Comparison of ENCODE assay signal across 1 cellular context in the genomic region with DNA sequence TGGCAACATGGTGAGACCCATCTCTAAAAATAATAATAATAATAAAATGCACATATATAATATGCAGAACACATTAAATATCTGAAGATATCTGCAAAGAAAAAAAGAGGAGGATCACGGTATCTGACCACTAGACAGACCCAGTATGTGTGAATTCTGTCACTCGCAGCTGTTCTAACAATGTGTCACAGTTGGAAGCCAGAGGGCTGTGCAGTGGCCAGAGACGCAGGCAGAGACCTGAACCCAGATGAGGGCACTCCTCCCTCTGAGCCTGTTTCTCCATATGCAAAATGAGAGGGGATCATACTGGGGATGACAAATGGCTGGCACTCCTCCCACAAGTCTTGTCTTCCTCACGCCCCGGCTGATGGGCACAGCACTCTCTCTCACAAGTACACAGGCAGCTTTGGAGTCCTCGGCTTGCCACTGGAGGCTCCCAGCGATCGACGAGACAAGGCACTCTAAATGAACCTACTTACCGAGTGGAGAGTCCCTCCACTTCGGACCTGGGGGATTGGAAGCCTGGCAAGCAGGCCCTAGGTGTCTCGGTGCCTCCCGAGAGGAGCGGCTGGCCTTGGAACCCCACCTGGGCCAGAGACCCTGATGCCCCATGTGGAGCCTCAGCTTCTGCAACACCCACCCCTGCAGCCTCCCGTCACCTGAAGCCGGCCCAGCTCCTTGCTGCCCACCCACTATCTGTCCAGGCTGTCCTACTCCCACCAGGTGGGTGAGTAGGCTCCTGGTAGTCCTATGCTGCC.
TF ChIP-seq lines count a peak whose summit lies in the region.

No MANE protein-coding gene starts in this region.

TF ChIP-seq in H1, 55 proteins besides CTCF, POLR2A, EP300 and RAD21:
- TF ChIP-seq KDM5A (IDR thresholded peaks at IDR 0.05; ENCODE audit: low read length): no peak
- no peak for TF ChIP-seq SIN3A (conservative IDR thresholded peaks at IDR 0.05 in 1 of 2, IDR thresholded peaks at IDR 0.05 in 1 of 2; ENCODE audit: low read depth in 1 of 2, low read length in 2 of 2)
- TF ChIP-seq YY1 (IDR thresholded peaks at IDR 0.05; ENCODE audit: low read depth, low read length): no peak
- TF ChIP-seq SRF (IDR thresholded peaks at IDR 0.05; ENCODE audit: low read depth, low read length): no peak
- TF ChIP-seq BCL11A (IDR thresholded peaks at IDR 0.05; ENCODE audit: low read depth in 2 of 2, low read length in 2 of 2): no peak
- no peak for TF ChIP-seq NRF1 (IDR thresholded peaks at IDR 0.05; ENCODE audit: low read depth, low read length)
- TF ChIP-seq GTF2F1 (IDR thresholded peaks at IDR 0.05; ENCODE audit: borderline replicate concordance, low read depth, low read length): no peak
- no peak for TF ChIP-seq PHF8 (conservative IDR thresholded peaks at IDR 0.05; ENCODE audit: low read depth, low read length)
- no peak for TF ChIP-seq KDM4A (IDR thresholded peaks at IDR 0.05; ENCODE audit: low read depth, low read length, severe bottlenecking)
- TF ChIP-seq ZNF274 (IDR thresholded peaks at IDR 0.05; ENCODE audit: borderline replicate concordance, extremely low read depth, low read length): no peak
- TF ChIP-seq SP2 (IDR thresholded peaks at IDR 0.05; ENCODE audit: low read length): no peak
- TF ChIP-seq POLR2AphosphoS5 (IDR thresholded peaks at IDR 0.05; ENCODE audit: low read depth, low read length): no peak
- TF ChIP-seq, protein P1, sequence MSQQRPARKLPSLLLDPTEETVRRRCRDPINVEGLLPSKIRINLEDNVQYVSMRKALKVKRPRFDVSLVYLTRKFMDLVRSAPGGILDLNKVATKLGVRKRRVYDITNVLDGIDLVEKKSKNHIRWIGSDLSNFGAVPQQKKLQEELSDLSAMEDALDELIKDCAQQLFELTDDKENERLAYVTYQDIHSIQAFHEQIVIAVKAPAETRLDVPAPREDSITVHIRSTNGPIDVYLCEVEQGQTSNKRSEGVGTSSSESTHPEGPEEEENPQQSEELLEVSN (IDR thresholded peaks at IDR 0.05): no peak
- no peak for TF ChIP-seq RNF2 (IDR thresholded peaks at IDR 0.05; ENCODE audit: borderline replicate concordance, low read depth, low read length, missing control alignments, poor library complexity, severe bottlenecking)
- no peak for TF ChIP-seq JUND (IDR thresholded peaks at IDR 0.05; ENCODE audit: low read length)
- no peak for TF ChIP-seq CHD2 (IDR thresholded peaks at IDR 0.05; ENCODE audit: low read length)
- TF ChIP-seq FOSL1 (IDR thresholded peaks at IDR 0.05; ENCODE audit: insufficient read depth, low read depth, low read length): no peak
